Comparison of ENCODE assay signal across 8 cellular contexts in the genomic region with DNA sequence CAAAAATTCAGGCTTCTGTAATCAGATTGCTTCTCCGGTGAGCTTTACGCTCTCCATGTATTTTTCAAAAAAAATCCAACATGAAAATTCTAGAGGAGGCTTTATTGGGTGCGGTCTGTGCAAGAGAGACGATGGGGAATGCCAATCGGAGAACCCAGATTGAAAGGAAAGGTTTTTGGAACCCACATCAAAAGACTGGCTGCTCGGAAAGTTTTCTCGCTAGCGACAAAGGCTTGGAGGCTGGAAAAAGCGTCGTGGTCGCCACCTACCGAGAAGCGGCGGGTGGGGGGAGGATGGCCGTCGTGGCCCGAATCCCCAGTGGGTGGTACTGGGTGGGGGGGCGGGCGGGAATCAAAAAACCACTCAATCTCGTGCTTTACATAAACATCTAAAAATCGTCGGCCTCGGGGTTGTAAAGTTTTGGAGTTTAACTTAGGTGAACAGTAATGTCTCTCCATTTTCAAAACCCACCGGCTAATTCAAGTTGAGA. TPM values are rescaled to one million over a fixed set of nuclear protein-coding genes. Genes with fewer than 3 reads are reported as not detected.
A peak's percentile ranks its signal among the peaks of the same experiment; 100 is the strongest.
DNase-seq lines count a peak whose midpoint lies in the region; ATAC-seq and TF ChIP-seq lines count a peak whose summit lies in the region.

No MANE protein-coding gene starts in this region.

- H3K36me3 ChIP-seq in RWPE2 (ENCODE audit: low read depth) (peaks cover 9% of the 10 kb centered on the region), heart right ventricle (peaks cover 0 to 7% (median 0%) of the 10 kb centered on the region in 9 donors), uterus (no peaks in the 10 kb centered on the region)

- H3K27me3 Mint-ChIP-seq in CD14-positive monocyte (ENCODE audit: low read depth in 3 of 3) = peaks cover 2 to 6% (median 3%) of the 10 kb centered on the region in 3 donors
- no peaks in the 10 kb centered on the region for H3K27me3 Mint-ChIP-seq in activated naive CD8-positive, alpha-beta T cell treated with anti-CD3 and anti-CD28 coated beads for 36 hours

- peaks cover 48% of the 10 kb centered on the region for H3K4me1 Mint-ChIP-seq in CD14-positive monocyte
- H3K4me1 Mint-ChIP-seq in activated naive CD8-positive, alpha-beta T cell treated with anti-CD3 and anti-CD28 coated beads for 36 hours = peaks cover 54% of the 10 kb centered on the region

- no peaks in the 10 kb centered on the region for H3K36me3 Mint-ChIP-seq in CD14-positive monocyte
- H3K36me3 Mint-ChIP-seq in activated naive CD8-positive, alpha-beta T cell treated with anti-CD3 and anti-CD28 coated beads for 36 hours = peaks cover 23% of the 10 kb centered on the region

- peak overlapping the region; percentile 80 to 95 for H3K4me3 Mint-ChIP-seq in CD14-positive monocyte
- peak overlapping the region; percentile 89 for H3K4me3 Mint-ChIP-seq in activated naive CD8-positive, alpha-beta T cell treated with anti-CD3 and anti-CD28 coated beads for 36 hours

- DNase-seq in CD14-positive monocyte (ENCODE audit: low spot score) (no peak), HuH-7.5 (ENCODE audit: low spot score) (peak; percentile 40), RWPE2 (ENCODE audit: low spot score) (no peak), heart right ventricle (peak; percentile 63 to 68), posterior cingulate gyrus (peak; percentile 60 to 94 (median 70)), uterus (peak; percentile 36 to 39), SKM-1 treated with dmso at 0.1 percent for 144 hours (lab: John Stamatoyannopoulos, UW; ENCODE audit: unreplicated experiment) (no peak)
- peak; percentile 73 for DNase-seq in activated naive CD8-positive, alpha-beta T cell treated with anti-CD3 and anti-CD28 coated beads for 36 hours

- H3K4me3 ChIP-seq in RWPE2 (ENCODE audit: severe bottlenecking) (peak overlapping the region; percentile 85), heart right ventricle (peak overlapping the region; percentile 64 to 100 (median 96)), uterus (peak overlapping the region; percentile 90 to 95)

- intact Hi-C loops in CD14-positive monocyte (cut with micrococcal nuclease) = no loop called here
- intact Hi-C loops in heart right ventricle (cut with DNase I) = loop anchor here in 3 of 10 donors (10.0 kb wide), 1 partner anchor 202 kb away; the partner anchor contains the start of gene GTF2IRD1 (in 3 of the 3)
- intact Hi-C loops in posterior cingulate gyrus (cut with DNase I) = loop anchor here (5.0 to 10.0 kb wide), 3 partner anchors 202 to 404 kb away; partner anchors contain the start of genes GTF2IRD1 and RFC2
- intact Hi-C loops in uterus (cut with DNase I; ENCODE audit: low total_unique reads) = no loop called here

- H3K4me1 ChIP-seq in RWPE2 (ENCODE audit: insufficient read depth, poor library complexity, severe bottlenecking) = peaks cover 21% of the 10 kb centered on the region
- H3K4me1 ChIP-seq in heart right ventricle = peaks cover 3 to 40% (median 35%) of the 10 kb centered on the region in 9 donors
- H3K4me1 ChIP-seq in uterus = peaks cover 0 to 5% of the 10 kb centered on the region in 2 donors

- 0% methylated on average over 24 of the region's 24 CpGs for WGBS in heart right ventricle, 2 donors

- H3K27ac ChIP-seq in RWPE2 (ENCODE audit: poor library complexity, severe bottlenecking) (peak overlapping the region; percentile 97), heart right ventricle (peak overlapping the region; percentile 91 to 100 (median 100)), uterus (peak overlapping the region; percentile 97 to 99)

- H3K27me3 ChIP-seq in RWPE2 (ENCODE audit: insufficient read depth, poor library complexity, severe bottlenecking) = no peaks in the 10 kb centered on the region
- no peaks in the 10 kb centered on the region for H3K27me3 ChIP-seq in heart right ventricle
- no peaks in the 10 kb centered on the region for H3K27me3 ChIP-seq in uterus

- H3K27ac Mint-ChIP-seq in CD14-positive monocyte = peak overlapping the region; percentile 32 to 88 (median 70)
- H3K27ac Mint-ChIP-seq in activated naive CD8-positive, alpha-beta T cell treated with anti-CD3 and anti-CD28 coated beads for 36 hours = peak overlapping the region; percentile 95

- no peak for TF ChIP-seq POLR2A in uterus (IDR thresholded peaks at IDR 0.05)

- H3K9me3 Mint-ChIP-seq in CD14-positive monocyte = no peaks in the 10 kb centered on the region
- no peaks in the 10 kb centered on the region for H3K9me3 Mint-ChIP-seq in activated naive CD8-positive, alpha-beta T cell treated with anti-CD3 and anti-CD28 coated beads for 36 hours

- no peak for ATAC-seq in RWPE2 (ENCODE audit: low read depth)
- peak in 7 of 8 donors; percentile 22 to 75 (median 51) for ATAC-seq in heart right ventricle

- TF ChIP-seq CTCF in CD14-positive monocyte (IDR thresholded peaks at IDR 0.05) = no peak
- TF ChIP-seq CTCF in RWPE2 (IDR thresholded peaks at IDR 0.05; ENCODE audit: poor library complexity, severe bottlenecking) = peak; percentile 45
- TF ChIP-seq CTCF in heart right ventricle (IDR thresholded peaks at IDR 0.05) = peak in 5 of 9 donors; percentile 11 to 55 (median 52)
- TF ChIP-seq CTCF in uterus (IDR thresholded peaks at IDR 0.05) = peak in 2 of 4 experiments; percentile 16 to 24

- H3K9me3 ChIP-seq in RWPE2 (ENCODE audit: severe bottlenecking) (no peaks in the 10 kb centered on the region), heart right ventricle (no peaks in the 10 kb centered on the region), uterus (no peaks in the 10 kb centered on the region)

RNA-seq across cellular contexts. Expression of gene GTF2I, which starts 1.1 kb away (rescaled TPM):
- polyA plus RNA-seq in CD14-positive monocyte (10 to 100 TPM; 20.9 to 28.2 TPM), heart right ventricle (10 to 100 TPM; 18.9 to 31.4 TPM)
- 100 to 1,000 TPM; 151 to 158 TPM for total RNA-seq in activated naive CD8-positive, alpha-beta T cell treated with anti-CD3 and anti-CD28 coated beads for 36 hours
- total RNA-seq in heart right ventricle (100 to 1,000 TPM; 100 to 152 (median 119) TPM), uterus (100 to 1,000 TPM; 135 to 454 (median 229) TPM)

Comparison
In these comparisons a context has a peak if more than half of its experiments do, and no peak if none do; other contexts are left out.
1. DNase-seq: peak in HuH-7.5 (single experiment), activated naive CD8-positive, alpha-beta T cell treated with anti-CD3 and anti-CD28 coated beads for 36 hours (single experiment), heart right ventricle (2 of 2), posterior cingulate gyrus (10 of 10) and uterus (2 of 2); none in CD14-positive monocyte (single experiment), RWPE2 (single experiment) and SKM-1 treated with dmso at 0.1 percent for 144 hours (single experiment).
2. Peak in every context shown above with its lines, with median percentiles within 50 percentile points of each other: H3K27ac ChIP-seq and H3K4me3 ChIP-seq.